In the genomic region with DNA sequence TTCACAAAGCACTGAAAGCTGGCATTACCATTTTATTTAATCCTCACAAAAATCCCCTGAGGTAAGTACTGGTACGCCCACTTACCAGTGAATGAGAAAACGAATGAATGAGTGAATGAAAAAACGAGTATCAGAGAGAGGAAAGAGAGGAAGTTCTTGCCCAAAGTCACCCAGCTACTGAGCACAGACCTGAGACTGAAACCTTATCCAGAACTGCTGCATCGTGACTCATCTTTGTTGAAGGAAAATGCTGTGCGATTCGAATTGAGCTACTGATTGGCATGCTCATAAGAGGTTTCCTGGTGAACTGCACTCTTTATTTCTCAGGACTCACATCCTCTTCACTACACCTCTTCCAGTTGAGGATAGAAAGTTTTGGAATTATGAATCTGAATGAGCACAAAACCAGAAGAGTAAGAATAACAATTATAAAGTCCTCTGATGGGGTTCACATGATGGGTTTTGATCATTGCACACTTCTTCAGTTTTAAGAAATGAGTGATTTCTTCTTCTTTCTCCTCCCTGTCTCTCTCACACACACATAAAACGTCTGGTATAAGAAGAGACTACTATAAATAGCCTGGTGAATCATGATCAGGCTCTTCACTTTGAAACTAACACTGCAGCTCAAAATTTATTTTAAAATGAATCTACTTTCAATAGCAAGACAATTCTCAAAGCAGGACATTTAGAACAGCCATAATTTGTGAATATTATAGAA, we compare ENCODE assay signal across 8 cellular contexts. TPM values are rescaled to one million over a fixed set of nuclear protein-coding genes. Genes with fewer than 3 reads are reported as not detected.
DNase-seq lines count a peak whose midpoint lies in the region; ATAC-seq and TF ChIP-seq lines count a peak whose summit lies in the region.

No MANE protein-coding gene starts in this region.

- H4K20me1 ChIP-seq in BLaER1 treated with 17β-estradiol and CSF1 and Interleukin-3, amounts not matched to agents 10 nM and 100 nM, result no peaks in the 10 kb centered on the region
- no peaks in the 10 kb centered on the region; the same call in 1 of the 2 replicates for H4K20me1 ChIP-seq in Karpas-422 (ENCODE audit: insufficient read depth, low read depth, low read length)

- H3K36me3 ChIP-seq in BLaER1 treated with 17β-estradiol and CSF1 and Interleukin-3, amounts not matched to agents 10 nM and 100 nM, result peaks cover 0 to 96% (median 70%) of the 10 kb centered on the region in 11 experiments; a peak in 16 of 22 replicates
- no peaks in the 10 kb centered on the region for H3K36me3 ChIP-seq in Karpas-422 (ENCODE audit: insufficient read depth, low read length)
- H3K36me3 ChIP-seq in esophagus muscularis mucosa, result no peaks in the 10 kb centered on the region

- H3K27ac Mint-ChIP-seq in activated naive CD8-positive, alpha-beta T cell treated with anti-CD3 and anti-CD28 coated beads, Interleukin-2, amount 10 ng/mL, durations not matched to agents 7 days and 5 days, result peak overlapping the region; percentile 90
- H3K27ac Mint-ChIP-seq in nephron, result peak overlapping the region in 2 of 3 experiments; percentile 0 to 29

- H3K27me3 ChIP-seq in BLaER1 treated with 17β-estradiol and CSF1 and Interleukin-3, amounts not matched to agents 10 nM and 100 nM, result no peaks in the 10 kb centered on the region
- H3K27me3 ChIP-seq in Karpas-422 (ENCODE audit: low read length), result no peaks in the 10 kb centered on the region
- no peaks in the 10 kb centered on the region for H3K27me3 ChIP-seq in esophagus muscularis mucosa

- peaks cover 74% of the 10 kb centered on the region for H3K4me1 Mint-ChIP-seq in activated naive CD8-positive, alpha-beta T cell treated with anti-CD3 and anti-CD28 coated beads, Interleukin-2, amount 10 ng/mL, durations not matched to agents 7 days and 5 days
- H3K4me1 Mint-ChIP-seq in nephron, result peaks cover 7% of the 10 kb centered on the region

- WGBS in esophagus muscularis mucosa, result 26% methylated on average over 7 of the region's 7 CpGs

- TF ChIP-seq EP300 in esophagus muscularis mucosa (IDR thresholded peaks at IDR 0.05), result no peak

- H3K9me3 Mint-ChIP-seq in activated naive CD8-positive, alpha-beta T cell treated with anti-CD3 and anti-CD28 coated beads, Interleukin-2, amount 10 ng/mL, durations not matched to agents 7 days and 5 days, result no peaks in the 10 kb centered on the region
- H3K9me3 Mint-ChIP-seq in nephron, result no peaks in the 10 kb centered on the region

- ATAC-seq in GM21515 (IDR thresholded peaks at IDR 0.05; ENCODE audit: unreplicated experiment), result peak; percentile 45
- peak; percentile 31 for ATAC-seq in activated naive CD8-positive, alpha-beta T cell treated with anti-CD3 and anti-CD28 coated beads, Interleukin-2, amount 10 ng/mL, durations not matched to agents 7 days and 5 days (ENCODE audit: low read depth)

- H3K4me1 ChIP-seq in BLaER1 treated with 17β-estradiol and CSF1 and Interleukin-3, amounts not matched to agents 10 nM and 100 nM, result peaks cover 22 to 48% (median 37%) of the 10 kb centered on the region in 10 experiments; a peak in 19 of 20 replicates
- H3K4me1 ChIP-seq in Karpas-422 (ENCODE audit: low read length) (peaks cover 21% of the 10 kb centered on the region), esophagus muscularis mucosa (peaks cover 7 to 21% (median 10%) of the 10 kb centered on the region in 4 donors)

- TF ChIP-seq CTCF in nephron (IDR thresholded peaks at IDR 0.05; ENCODE audit: unreplicated experiment in 3 of 3) (no peak), esophagus muscularis mucosa (IDR thresholded peaks at IDR 0.05) (no peak)

- no peaks in the 10 kb centered on the region for H3K9me2 ChIP-seq in Karpas-422 (replicated peaks; ENCODE audit: insufficient read depth, low read length)

- H3K4me2 ChIP-seq in BLaER1 treated with 17β-estradiol and CSF1 and Interleukin-3, amounts not matched to agents 10 nM and 100 nM, result peak overlapping the region in 6 of 11 experiments; percentile 3 to 61 (median 37); a peak in 12 of 22 replicates
- no peak overlapping the region for H3K4me2 ChIP-seq in Karpas-422 (ENCODE audit: low read depth, low read length, poor library complexity, severe bottlenecking)

- H3K4me3 Mint-ChIP-seq in activated naive CD8-positive, alpha-beta T cell treated with anti-CD3 and anti-CD28 coated beads, Interleukin-2, amount 10 ng/mL, durations not matched to agents 7 days and 5 days, result peak overlapping the region; percentile 6
- no peak overlapping the region for H3K4me3 Mint-ChIP-seq in nephron

- no peak overlapping the region for H2AFZ ChIP-seq in Karpas-422 (ENCODE audit: low read length)

- peaks cover 29% of the 10 kb centered on the region for H3K36me3 Mint-ChIP-seq in activated naive CD8-positive, alpha-beta T cell treated with anti-CD3 and anti-CD28 coated beads, Interleukin-2, amount 10 ng/mL, durations not matched to agents 7 days and 5 days
- no peaks in the 10 kb centered on the region for H3K36me3 Mint-ChIP-seq in nephron (ENCODE audit: low read depth)

- DNase-seq in Karpas-422 (peak; percentile 51), esophagus muscularis mucosa (ENCODE audit: extremely low spot score) (no peak), NCI-H345 (lab: John Stamatoyannopoulos, UW) (no peak)
- no peak for DNase-seq in activated naive CD8-positive, alpha-beta T cell treated with anti-CD3 and anti-CD28 coated beads, Interleukin-2, amount 10 ng/mL, durations not matched to agents 7 days and 5 days
- DNase-seq in activated CD8-positive, alpha-beta memory T cell treated with anti-CD3 and anti-CD28 coated beads, Interleukin-2, amount 50 U/mL, for 4 hours, result no peak

- H3K27ac ChIP-seq in BLaER1 treated with 17β-estradiol and CSF1 and Interleukin-3, amounts not matched to agents 10 nM and 100 nM, result peak overlapping the region in 3 of 11 experiments; percentile 36 to 45 (median 39); a peak in 5 of 22 replicates
- no peak overlapping the region for H3K27ac ChIP-seq in Karpas-422 (ENCODE audit: low read length)
- H3K27ac ChIP-seq in esophagus muscularis mucosa (replicated peaks in 1 of 4), result peak overlapping the region in 2 of 4 donors; percentile 24 to 30

- intact Hi-C loops in esophagus muscularis mucosa (cut with DNase I), result no loop called here

- POLR2A ChIA-PET in activated naive CD8-positive, alpha-beta T cell treated with anti-CD3 and anti-CD28 coated beads, Interleukin-2, amount 10 ng/mL, durations not matched to agents 7 days and 5 days (lab: Charles Lee), result no interaction called here

- H3K79me2 ChIP-seq in Karpas-422 (ENCODE audit: low read length), result no peaks in the 10 kb centered on the region

- TF ChIP-seq POLR2A in esophagus muscularis mucosa (IDR thresholded peaks at IDR 0.05; ENCODE audit: low read depth), result no peak

- no peak overlapping the region; a peak in 2 of 22 replicates for H3K9ac ChIP-seq in BLaER1 treated with 17β-estradiol and CSF1 and Interleukin-3, amounts not matched to agents 10 nM and 100 nM
- no peak overlapping the region for H3K9ac ChIP-seq in Karpas-422 (ENCODE audit: low read length)

- H3K4me3 ChIP-seq in BLaER1 treated with 17β-estradiol and CSF1 and Interleukin-3, amounts not matched to agents 10 nM and 100 nM, result no peak overlapping the region
- H3K4me3 ChIP-seq in Karpas-422 (ENCODE audit: low read length) (no peak overlapping the region), esophagus muscularis mucosa (no peak overlapping the region)

- H3K27me3 Mint-ChIP-seq in activated naive CD8-positive, alpha-beta T cell treated with anti-CD3 and anti-CD28 coated beads, Interleukin-2, amount 10 ng/mL, durations not matched to agents 7 days and 5 days, result no peaks in the 10 kb centered on the region
- H3K27me3 Mint-ChIP-seq in nephron (ENCODE audit: low read depth), result no peaks in the 10 kb centered on the region

- H3K9me3 ChIP-seq in BLaER1 treated with 17β-estradiol and CSF1 and Interleukin-3, amounts not matched to agents 10 nM and 100 nM (replicated peaks in 1 of 11), result no peaks in the 10 kb centered on the region
- H3K9me3 ChIP-seq in Karpas-422 (ENCODE audit: low read length), result no peaks in the 10 kb centered on the region
- H3K9me3 ChIP-seq in esophagus muscularis mucosa, result no peaks in the 10 kb centered on the region

RNA-seq across cellular contexts. Expression of a gene that starts 32.1 kb away (rescaled TPM):
- not detected in 2 replicates for total RNA-seq in Karpas-422 (2014; rRNA removed; shearing (Covaris generic); ENCODE audit: low replicate concordance)
- total RNA-seq in activated naive CD8-positive, alpha-beta T cell treated with anti-CD3 and anti-CD28 coated beads, Interleukin-2, amount 10 ng/mL, durations not matched to agents 7 days and 5 days, result 10 to 100 TPM; 14.5 to 15.2 TPM
- total RNA-seq in esophagus muscularis mucosa, result 1 to 10 TPM in 1 of 4 donors, under 1 TPM in 2, not detected in 1; 0.29 to 1.3 (median 0.65) TPM

Comparison
In these comparisons a context has a peak if more than half of its experiments do, and no peak if none do; other contexts are left out.
1. RNA of a gene that starts 32.1 kb away (total RNA-seq): 14.5 to 15.2 TPM in activated naive CD8-positive, alpha-beta T cell treated with anti-CD3 and anti-CD28 coated beads, Interleukin-2, amount 10 ng/mL, durations not matched to agents 7 days and 5 days; 0.29 to 1.3 TPM in esophagus muscularis mucosa and not detected in Karpas-422; every median in the first group is over 4 times any median in the second.